In the genomic region with DNA sequence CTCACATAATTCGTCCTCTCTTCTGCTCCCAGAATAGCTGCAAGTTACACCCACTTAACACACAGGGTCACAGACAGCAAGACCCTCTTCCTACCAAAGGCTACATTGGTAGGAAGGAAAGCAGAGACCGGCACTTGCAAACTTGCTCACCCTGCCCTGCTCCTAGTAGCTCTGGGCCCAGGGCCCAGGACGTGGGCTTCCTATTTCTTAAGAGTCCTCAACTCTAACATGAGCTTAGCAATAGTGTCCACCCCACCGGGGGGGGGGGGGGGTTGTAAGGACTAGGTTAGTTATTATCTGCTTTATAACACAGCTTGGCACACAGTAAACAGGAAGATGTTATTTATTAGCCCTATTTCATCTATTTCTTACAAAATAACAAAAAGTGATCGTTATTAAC, we compare ENCODE assay signal across 8 cellular contexts.
"Had no signal": no experiment of that assay in that cellular context is flagged by ENCODE, and none has a peak within 500 bp of the region (broad histone marks: within the 10 kb centered on the region; RNA-seq: fewer than 3 reads in every experiment).

No MANE protein-coding gene starts in this region.

- H3K27ac ChIP-seq: parathyroid adenoma, SJSA1 had no signal

- H3K9me3 Mint-ChIP-seq: dendritic cell treated with granulocyte-macrophage colony-stimulating factor and Interleukin-4, amounts not matched to agents 40 ng/mL and 50 ng/mL, for 4 days; memory B cell; stimulated activated memory B cell treated with anti-CD40 and anti-IgM and Interleukin-4, amounts not matched to agents 10 μg/mL and 1 μg/mL and 100 μg/mL, for 72 hours had no signal

- DNase-seq: activated CD4-positive, alpha-beta memory T cell treated with anti-CD3 and anti-CD28 coated beads, Interleukin-2, amount 10 ng/mL, durations not matched to agents 7 days and 5 days; activated naive CD4-positive, alpha-beta T cell; SW 1271 had no signal

- H3K27ac Mint-ChIP-seq: activated CD4-positive, alpha-beta memory T cell treated with anti-CD3 and anti-CD28 coated beads, Interleukin-2, amount 10 ng/mL, durations not matched to agents 7 days and 5 days; dendritic cell treated with granulocyte-macrophage colony-stimulating factor and Interleukin-4, amounts not matched to agents 40 ng/mL and 50 ng/mL, for 4 days; memory B cell; stimulated activated memory B cell treated with anti-CD40 and anti-IgM and Interleukin-4, amounts not matched to agents 10 μg/mL and 1 μg/mL and 100 μg/mL, for 72 hours had no signal

- H3K4me1 Mint-ChIP-seq: memory B cell had no signal

- H3K36me3 Mint-ChIP-seq: memory B cell; stimulated activated memory B cell treated with anti-CD40 and anti-IgM and Interleukin-4, amounts not matched to agents 10 μg/mL and 1 μg/mL and 100 μg/mL, for 72 hours had no signal

- H3K4me3 Mint-ChIP-seq: activated CD4-positive, alpha-beta memory T cell treated with anti-CD3 and anti-CD28 coated beads, Interleukin-2, amount 10 ng/mL, durations not matched to agents 7 days and 5 days; dendritic cell treated with granulocyte-macrophage colony-stimulating factor and Interleukin-4, amounts not matched to agents 40 ng/mL and 50 ng/mL, for 4 days; memory B cell; stimulated activated memory B cell treated with anti-CD40 and anti-IgM and Interleukin-4, amounts not matched to agents 10 μg/mL and 1 μg/mL and 100 μg/mL, for 72 hours had no signal

- ATAC-seq: stimulated activated memory B cell treated with anti-CD40 and anti-IgM and Interleukin-4, amounts not matched to agents 10 μg/mL and 1 μg/mL and 100 μg/mL, for 72 hours had no signal

- H3K27me3 Mint-ChIP-seq: dendritic cell treated with granulocyte-macrophage colony-stimulating factor and Interleukin-4, amounts not matched to agents 40 ng/mL and 50 ng/mL, for 4 days had no signal
